8 cellular contexts compared by ENCODE assay signal in the genomic region with DNA sequence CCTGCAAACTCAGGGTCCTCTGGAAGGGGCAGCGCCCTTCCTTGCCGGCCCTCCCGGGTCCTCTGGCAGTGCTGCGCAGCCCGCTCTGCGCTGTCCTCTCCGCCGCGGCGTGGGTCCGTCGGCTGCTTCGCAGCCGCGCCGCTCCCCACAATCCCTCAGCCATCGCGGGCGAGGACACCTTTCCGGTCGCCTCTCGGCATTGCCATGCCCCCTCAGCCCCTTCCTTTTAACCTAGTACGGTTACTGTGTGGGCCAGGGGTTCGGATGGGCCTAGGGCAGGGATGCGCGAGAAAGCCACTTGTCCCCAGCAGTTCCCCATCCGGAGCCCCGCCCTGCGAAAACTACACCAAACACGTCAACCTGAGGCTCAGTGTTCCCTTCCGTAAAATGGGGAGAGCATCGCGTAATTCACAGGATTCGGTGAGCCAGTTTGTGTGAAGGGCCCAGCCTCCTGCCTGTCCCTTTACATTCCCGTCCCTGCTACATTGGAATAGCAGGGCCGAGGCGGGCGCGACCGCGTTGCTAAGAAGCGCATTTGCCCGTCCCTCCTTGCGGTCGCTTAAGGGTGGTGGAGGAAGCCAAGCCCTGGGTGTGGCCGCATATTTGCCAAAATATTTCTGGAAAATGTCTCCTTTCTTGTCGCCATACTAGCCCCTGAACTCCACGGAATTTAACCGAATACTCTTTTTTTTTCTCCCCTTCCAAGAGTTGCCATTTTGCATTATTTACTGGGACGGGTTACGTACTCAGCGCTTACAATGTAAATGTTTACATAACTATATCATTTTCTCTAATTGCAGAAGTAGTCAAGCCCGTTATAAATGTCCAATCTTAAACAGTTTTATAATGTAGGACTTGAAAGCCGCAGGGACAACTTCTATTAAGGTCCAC. TPM values are rescaled to one million over a fixed set of nuclear protein-coding genes. Genes with fewer than 3 reads are reported as not detected.
A peak's percentile ranks its signal among the peaks of the same experiment; 100 is the strongest.
DNase-seq lines count a peak whose midpoint lies in the region; ATAC-seq and TF ChIP-seq lines count a peak whose summit lies in the region.

No MANE protein-coding gene starts in this region.

- H3K9me3 ChIP-seq in mononuclear cell (ENCODE audit: low read depth, low read length): no peaks in the 10 kb centered on the region
- no peaks in the 10 kb centered on the region for H3K9me3 ChIP-seq in tibial artery

- H3K4me3 Mint-ChIP-seq in effector memory CD8-positive, alpha-beta T cell: peak overlapping the region; percentile 95

- peaks cover 13% of the 10 kb centered on the region for H3K36me3 Mint-ChIP-seq in effector memory CD8-positive, alpha-beta T cell (ENCODE audit: insufficient read depth)

- ATAC-seq in effector memory CD8-positive, alpha-beta T cell (replicated peaks): peak; percentile 17
- no peak for ATAC-seq in GM19463 (IDR thresholded peaks at IDR 0.05; ENCODE audit: unreplicated experiment)

- H3K9me3 Mint-ChIP-seq in effector memory CD8-positive, alpha-beta T cell: no peaks in the 10 kb centered on the region

- DNase-seq in NCI-H1092 treated with DMSO at 0.1 percent for 48 hours (lab: John Stamatoyannopoulos, UW): peak; percentile 55
- no peak for DNase-seq in NCI-H1092 (lab: John Stamatoyannopoulos, UW)
- DNase-seq in LNCaP clone FGC (ENCODE audit: low read depth): no peak
- peak; percentile 47 for DNase-seq in activated CD4-positive, CD25-positive, alpha-beta regulatory T cell treated with anti-CD3 and anti-CD28 coated beads, Interleukin-2, amount 50 U/mL, for 72 hours
- DNase-seq in effector memory CD8-positive, alpha-beta T cell: peak in 1 of 3 experiments; percentile 24
- DNase-seq in tibial artery: peak; percentile 45 to 77

- H3K4me1 ChIP-seq in mononuclear cell (ENCODE audit: insufficient read depth, low read length) (peaks cover 54% of the 10 kb centered on the region), tibial artery (peaks cover 0 to 42% (median 36%) of the 10 kb centered on the region in 4 donors)

- H3K27ac Mint-ChIP-seq in effector memory CD8-positive, alpha-beta T cell: peak overlapping the region; percentile 96 to 98

- H3K27me3 ChIP-seq in mononuclear cell (ENCODE audit: insufficient read depth, low read length) (peaks cover 12% of the 10 kb centered on the region), tibial artery (peaks cover 0 to 11% of the 10 kb centered on the region in 2 donors)

- TF ChIP-seq CTCF in LNCaP clone FGC (IDR thresholded peaks at IDR 0.05; ENCODE audit: control insufficient read depth, extremely low read depth, insufficient read depth): no peak
- TF ChIP-seq CTCF in tibial artery (IDR thresholded peaks at IDR 0.05): peak in 1 of 2 experiments; percentile 1

- peaks cover 13 to 47% of the 10 kb centered on the region in 2 donors for H3K27me3 Mint-ChIP-seq in effector memory CD8-positive, alpha-beta T cell

- intact Hi-C loops in tibial artery (cut with DNase I; ENCODE audit: low total_unique reads): loop anchor here (2.0 to 5.0 kb wide), 2 partner anchors 106 to 593 kb away; a partner anchor contains a TSS

- H3K36me3 ChIP-seq in tibial artery: no peaks in the 10 kb centered on the region

- H3K4me3 ChIP-seq in LNCaP clone FGC (ENCODE audit: low read depth, low read length): peak overlapping the region; percentile 48
- peak overlapping the region; percentile 35 for H3K4me3 ChIP-seq in mononuclear cell (ENCODE audit: low read length)
- H3K4me3 ChIP-seq in tibial artery: peak overlapping the region; percentile 47 to 57

- H3K27ac ChIP-seq in tibial artery: peak overlapping the region; percentile 70 to 78

- peaks cover 21 to 23% of the 10 kb centered on the region in 2 donors for H3K4me1 Mint-ChIP-seq in effector memory CD8-positive, alpha-beta T cell (ENCODE audit: low read depth in 2 of 2)

RNA-seq across cellular contexts. Expression of a gene that starts 13.2 kb away (rescaled TPM):
- 0.52 TPM for total RNA-seq in mononuclear cell

RNA-seq across cellular contexts. Expression of a gene that starts 23.8 kb away (rescaled TPM):
- total RNA-seq in mononuclear cell: 17.0 TPM

RNA-seq across cellular contexts. Expression of a gene that starts 53.5 kb away (rescaled TPM):
- total RNA-seq in mononuclear cell: 52.3 TPM

Comparison
In these comparisons a context has a peak if more than half of its experiments do, and no peak if none do; other contexts are left out.
1. DNase-seq: peak in NCI-H1092 treated with DMSO at 0.1 percent for 48 hours (single experiment), activated CD4-positive, CD25-positive, alpha-beta regulatory T cell treated with anti-CD3 and anti-CD28 coated beads, Interleukin-2, amount 50 U/mL, for 72 hours (single experiment) and tibial artery (2 of 2); none in NCI-H1092 (single experiment) and LNCaP clone FGC (single experiment).
2. Peak in every context shown above with its lines, with median percentiles within 50 percentile points of each other: H3K4me3 ChIP-seq.